Comparison of ENCODE assay signal across 8 cellular contexts in the genomic region with DNA sequence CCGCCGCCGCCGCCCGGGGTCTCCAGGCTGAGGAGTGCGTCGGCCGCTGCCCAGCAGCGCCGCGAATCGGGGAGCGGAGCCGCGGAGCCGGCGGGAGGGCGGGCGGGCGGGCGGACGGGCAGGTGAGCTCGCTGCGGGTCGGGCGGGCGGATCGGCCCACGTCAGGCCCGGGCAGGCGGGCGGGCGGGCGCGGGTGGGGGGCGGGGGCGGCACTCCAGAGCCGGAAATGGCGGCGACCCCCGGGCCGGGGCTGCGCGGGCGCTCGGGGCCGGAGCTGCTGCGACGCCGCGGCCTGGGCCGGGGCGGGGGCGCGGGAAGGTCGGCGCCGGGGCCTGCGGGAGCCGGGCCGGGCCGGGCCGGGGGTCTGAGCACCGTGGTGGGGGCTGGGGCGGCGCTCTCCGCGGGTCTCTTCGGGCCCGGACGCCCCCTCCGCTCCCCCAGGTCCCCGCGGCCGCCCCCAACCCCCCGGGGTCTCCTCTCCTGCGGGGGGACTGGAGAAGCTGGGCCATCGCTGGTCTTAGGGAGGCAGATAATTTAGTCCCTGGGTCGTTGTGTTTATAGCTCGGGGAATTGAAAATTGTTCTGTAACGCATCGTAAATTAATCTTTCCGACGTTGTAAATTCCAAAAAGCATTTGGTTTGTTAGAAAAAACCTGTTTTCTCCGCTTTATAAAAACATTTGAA. TPM values are rescaled to one million over a fixed set of nuclear protein-coding genes. Genes with fewer than 3 reads are reported as not detected.
DNase-seq lines count a peak whose midpoint lies in the region; ATAC-seq, FAIRE-seq and TF ChIP-seq lines count a peak whose summit lies in the region.

No MANE protein-coding gene starts in this region.

- no peak for TF ChIP-seq CTCF in GM12878 (IDR thresholded peaks at IDR 0.05 in 2 of 3, conservative IDR thresholded peaks at IDR 0.05 in 1 of 3; ENCODE audit: control insufficient read depth in 2 of 3, extremely low read depth in 1 of 3, insufficient read depth in 1 of 3, low read depth in 3 of 3, low read length in 3 of 3)

- WGBS in GM12878 (ENCODE audit: insufficient coverage, insufficient replicate concordance, low lambda C conversion rate, missing lambda C conversion rate): 2% methylated on average over 16 of the region's 85 CpGs

- H3K79me2 ChIP-seq in GM12878 (ENCODE audit: control insufficient read depth, insufficient read depth, low read length): peaks cover 48% of the 10 kb centered on the region

- no peak for TF ChIP-seq RAD21 in GM12878 (IDR thresholded peaks at IDR 0.05; ENCODE audit: insufficient read depth, low read depth, low read length)

- no peak overlapping the region for H2AFZ ChIP-seq in GM12878 (ENCODE audit: control insufficient read depth, low read depth, low read length)

- H3K27ac ChIP-seq in GM12878 (ENCODE audit: control insufficient read depth, insufficient read depth): peak overlapping the region; percentile 84

- in situ Hi-C loops in GM12878 (cut with MboI): no loop called here

- H3K27me3 ChIP-seq in GM12878 (replicated peaks in 1 of 2; ENCODE audit: control insufficient read depth in 2 of 2, insufficient read depth in 2 of 2, low read length in 1 of 2) (no peaks in the 10 kb centered on the region), mononuclear cell (ENCODE audit: insufficient read depth, low read length) (no peaks in the 10 kb centered on the region)

- no TSS peak for BruUV-seq in GM12878 (replicated peaks; lab: Mats Ljungman, UMichigan)

- peaks cover 7% of the 10 kb centered on the region for H3K4me1 ChIP-seq in GM12878 (ENCODE audit: control insufficient read depth, insufficient read depth, low read length)
- H3K4me1 ChIP-seq in mononuclear cell (ENCODE audit: insufficient read depth, low read length): peaks cover 56% of the 10 kb centered on the region

- no peak for FAIRE-seq in GM12878 (lab: Jason Lieb, UNC)

- H3K4me3 ChIP-seq in GM12878: peak overlapping the region; percentile 86
- peak overlapping the region; percentile 72 for H3K4me3 ChIP-seq in mononuclear cell (ENCODE audit: low read length)

- DNase-seq in DMS79 treated with DMSO at 0.1 percent for 48 hours (lab: John Stamatoyannopoulos, UW) (peak; percentile 41), DMS79 (lab: John Stamatoyannopoulos, UW) (no peak), GM12878 (ENCODE audit: low read depth, low spot score) (no peak)
- DNase-seq in stimulated activated CD4-positive, alpha-beta T cell treated with anti-CD3 and anti-CD28 coated beads, Interleukin-4, amount 100 ng/mL, for 1 hour: no peak

- peaks cover 0 to under 1% of the 10 kb centered on the region in 2 experiments; a peak in 3 of 4 replicates for H3K36me3 ChIP-seq in GM12878 (ENCODE audit: control insufficient read depth in 2 of 2, insufficient read depth in 2 of 2, low read length in 1 of 2)

- peak overlapping the region; percentile 68 for H3K9ac ChIP-seq in GM12878 (ENCODE audit: control insufficient read depth, insufficient read depth, low read length)

- TF ChIP-seq EP300 in GM12878 (IDR thresholded peaks at IDR 0.05; ENCODE audit: borderline replicate concordance in 1 of 2, control insufficient read depth in 1 of 2, low read depth in 2 of 2, low read length in 2 of 2): no peak

- ATAC-seq in HG03139 (IDR thresholded peaks at IDR 0.05; ENCODE audit: unreplicated experiment): peak; percentile 12
- no peak for ATAC-seq in GM12878
- ATAC-seq in GM18870 (IDR thresholded peaks at IDR 0.05; ENCODE audit: unreplicated experiment): no peak
- ATAC-seq in GM18858 (IDR thresholded peaks at IDR 0.05; ENCODE audit: unreplicated experiment): no peak

- peaks cover 5% of the 10 kb centered on the region; the same call in 1 of the 2 replicates for H4K20me1 ChIP-seq in GM12878 (ENCODE audit: control insufficient read depth, insufficient read depth)

- intact Hi-C loops in GM12878 (cut with micrococcal nuclease; ENCODE audit: unreplicated experiment): no loop called here

- TF ChIP-seq POLR2A in GM12878 (IDR thresholded peaks at IDR 0.05; ENCODE audit: low read depth, low read length): no peak

- SMC1A ChIA-PET in GM12878 (lab: Charles Lee; ENCODE audit: uncharacterized antibody, unreplicated experiment): interaction anchor here (1.1 to 1.4 kb wide), 2 partner anchors 30 to 253 kb away, joined by 3 to 6 read pairs; a partner anchor contains a TSS

- RAD21 ChIA-PET in GM12878 (lab: Charles Lee; ENCODE audit: unreplicated experiment): interaction anchor here (0.6 to 1.3 kb wide), 4 partner anchors 109 to 358 kb away, joined by 3 read pairs; a partner anchor contains a TSS

- H3K4me2 ChIP-seq in GM12878 (ENCODE audit: control insufficient read depth, insufficient read depth): peak overlapping the region; percentile 97; the same call in 1 of the 2 replicates

- POLR2A ChIA-PET in GM12878 (lab: Charles Lee): interaction anchor here (0.9 to 1.2 kb wide), 3 partner anchors 9 to 253 kb away, joined by 3 to 5 read pairs (median 3); no protein-coding TSS in a partner anchor

- CTCF ChIA-PET in GM12878 (lab: Yijun Ruan, JAX): interaction anchor here (0.9 to 1.7 kb wide), 7 partner anchors 15 to 358 kb away, joined by 3 to 4 read pairs (median 3); a partner anchor contains a TSS

- H3K9me3 ChIP-seq in GM12878 (replicated peaks; ENCODE audit: control insufficient read depth, insufficient read depth, low read length) (no peaks in the 10 kb centered on the region), mononuclear cell (ENCODE audit: low read depth, low read length) (no peaks in the 10 kb centered on the region)

TF ChIP-seq in GM12878, 131 proteins besides CTCF, POLR2A, EP300 and RAD21:
- TF ChIP-seq EGR1 (IDR thresholded peaks at IDR 0.05; ENCODE audit: borderline replicate concordance in 1 of 2, low read depth in 2 of 2, low read length in 2 of 2): 0 out of 3 replicates have a peak, but pooled peaks of 1 of the 2 experiments have one; percentile 21
- TF ChIP-seq JUNB (IDR thresholded peaks at IDR 0.05): no peak
- TF ChIP-seq RCOR1 (conservative IDR thresholded peaks at IDR 0.05; ENCODE audit: low read depth, low read length): no peak

RNA-seq across cellular contexts. Expression of a gene that starts 0.4 kb away (rescaled TPM):
- total RNA-seq in GM12878 (2013; cell fraction: nucleolus; rRNA removed): 32.0 and 39.1 TPM in 2 replicates
- total RNA-seq in GM12878 (2014; rRNA removed): 33.7 and 36.0 TPM in 2 replicates
- total RNA-seq in GM12878 (2014; rRNA removed; fragmentation: Illumina TruSeq; extraction: Trizol): 16.9 and 17.9 TPM in 2 replicates
- total RNA-seq in GM12878 (2021): 34.6 and 36.8 TPM in 2 replicates
- 10.2 TPM for polyA plus RNA-seq in GM12878 (2011; ENCODE audit: low read depth)
- 13.2 and 20.6 TPM in 2 replicates for polyA plus RNA-seq in GM12878 (2011; rRNA removed)
- 29.7 and 34.3 TPM in 2 replicates for polyA plus RNA-seq in GM12878 (2011; cell fraction: cytosol; rRNA removed)
- 34.3 and 39.2 TPM in 2 replicates for polyA plus RNA-seq in GM12878 (2011; cell fraction: nucleus; rRNA removed)
- polyA plus RNA-seq in GM12878 (2012): 20.7 and 21.7 TPM in 2 replicates
- polyA plus RNA-seq in GM12878 (2014; fragmentation: Illumina TruSeq; extraction: Trizol): 6.1 and 16.0 TPM in 2 replicates
- polyA plus RNA-seq in GM12878 (2014; fragmentation: Nextera tagmentation; extraction: Ambion mirVana): 1 to 10 TPM in 1 of 2 experiments, under 1 TPM in 1; 0.69 to 1.6 TPM
- 27.8 and 31.8 TPM in 2 replicates for polyA plus RNA-seq in GM12878 (2014; rRNA removed)
- polyA plus RNA-seq in GM12878 (2016; fragmentation: Nextera tagmentation; extraction: Ambion mirVana): 10 to 100 TPM; 11.7 to 16.0 TPM
- polyA minus RNA-seq in GM12878 (2011; rRNA and poly(A)+ RNA removed): 22.3 and 37.0 TPM in 2 replicates
- 13.5 and 16.1 TPM in 2 replicates for polyA minus RNA-seq in GM12878 (2011; cell fraction: cytosol; rRNA and poly(A)+ RNA removed)
- 7.3 and 14.4 TPM in 2 replicates for polyA minus RNA-seq in GM12878 (2011; cell fraction: nucleus; rRNA and poly(A)+ RNA removed)
- 26.0 TPM for total RNA-seq in mononuclear cell

RNA-seq across cellular contexts. Expression of a gene that starts 30.3 kb away (rescaled TPM):
- 29.9 and 30.8 TPM in 2 replicates for total RNA-seq in GM12878 (2013; cell fraction: nucleolus; rRNA removed)
- total RNA-seq in GM12878 (2014; rRNA removed): 28.4 and 30.4 TPM in 2 replicates
- 37.3 and 38.4 TPM in 2 replicates for total RNA-seq in GM12878 (2014; rRNA removed; fragmentation: Illumina TruSeq; extraction: Trizol)
- total RNA-seq in GM12878 (2021): 43.4 and 46.2 TPM in 2 replicates
- 27.6 TPM for polyA plus RNA-seq in GM12878 (2011; ENCODE audit: low read depth)
- polyA plus RNA-seq in GM12878 (2011; rRNA removed): 46.5 and 53.8 TPM in 2 replicates
- 54.9 and 65.7 TPM in 2 replicates for polyA plus RNA-seq in GM12878 (2011; cell fraction: cytosol; rRNA removed)
- 53.8 and 63.9 TPM in 2 replicates for polyA plus RNA-seq in GM12878 (2011; cell fraction: nucleus; rRNA removed)
- 38.7 and 41.1 TPM in 2 replicates for polyA plus RNA-seq in GM12878 (2012)
- 39.2 and 50.2 TPM in 2 replicates for polyA plus RNA-seq in GM12878 (2014; fragmentation: Illumina TruSeq; extraction: Trizol)
- 1 to 10 TPM; 1.6 to 4.1 TPM for polyA plus RNA-seq in GM12878 (2014; fragmentation: Nextera tagmentation; extraction: Ambion mirVana)
- 46.5 and 50.8 TPM in 2 replicates for polyA plus RNA-seq in GM12878 (2014; rRNA removed)
- 10 to 100 TPM; 68.1 to 71.0 TPM for polyA plus RNA-seq in GM12878 (2016; fragmentation: Nextera tagmentation; extraction: Ambion mirVana)
- polyA minus RNA-seq in GM12878 (2011; rRNA and poly(A)+ RNA removed): 26.4 and 36.3 TPM in 2 replicates
- polyA minus RNA-seq in GM12878 (2011; cell fraction: cytosol; rRNA and poly(A)+ RNA removed): 51.5 and 53.3 TPM in 2 replicates
- 9.1 and 18.6 TPM in 2 replicates for polyA minus RNA-seq in GM12878 (2011; cell fraction: nucleus; rRNA and poly(A)+ RNA removed)
- 54.8 TPM for total RNA-seq in mononuclear cell

RNA-seq across cellular contexts. Expression of a gene that starts 34.0 kb away (rescaled TPM):
- not detected in 2 replicates for total RNA-seq in GM12878 (2013; cell fraction: nucleolus; rRNA removed)
- total RNA-seq in GM12878 (2014; rRNA removed) (not detected in 2 replicates), GM12878 (2014; rRNA removed; fragmentation: Illumina TruSeq; extraction: Trizol) (not detected in 2 replicates), GM12878 (2021) (not detected in 2 replicates), mononuclear cell (not detected)
- polyA plus RNA-seq in GM12878 (2011; ENCODE audit: low read depth): not detected
- polyA plus RNA-seq in GM12878 (2011; rRNA removed) (not detected in 2 replicates), GM12878 (2014; fragmentation: Illumina TruSeq; extraction: Trizol) (not detected in 2 replicates), GM12878 (2014; fragmentation: Nextera tagmentation; extraction: Ambion mirVana) (not detected), GM12878 (2014; rRNA removed) (not detected in 2 replicates), GM12878 (2016; fragmentation: Nextera tagmentation; extraction: Ambion mirVana) (under 1 TPM in 1 of 2 experiments, not detected in 1; 0.13 TPM)
- not detected in 2 replicates for polyA plus RNA-seq in GM12878 (2011; cell fraction: cytosol; rRNA removed)
- polyA plus RNA-seq in GM12878 (2011; cell fraction: nucleus; rRNA removed): not detected in 2 replicates
- polyA plus RNA-seq in GM12878 (2012): 0.08 TPM in 1 of 2 replicates, not detected in the other
- polyA minus RNA-seq in GM12878 (2011; rRNA and poly(A)+ RNA removed): not detected in 2 replicates
- not detected in 2 replicates for polyA minus RNA-seq in GM12878 (2011; cell fraction: cytosol; rRNA and poly(A)+ RNA removed)
- not detected in 2 replicates for polyA minus RNA-seq in GM12878 (2011; cell fraction: nucleus; rRNA and poly(A)+ RNA removed)
